In the genomic region with DNA sequence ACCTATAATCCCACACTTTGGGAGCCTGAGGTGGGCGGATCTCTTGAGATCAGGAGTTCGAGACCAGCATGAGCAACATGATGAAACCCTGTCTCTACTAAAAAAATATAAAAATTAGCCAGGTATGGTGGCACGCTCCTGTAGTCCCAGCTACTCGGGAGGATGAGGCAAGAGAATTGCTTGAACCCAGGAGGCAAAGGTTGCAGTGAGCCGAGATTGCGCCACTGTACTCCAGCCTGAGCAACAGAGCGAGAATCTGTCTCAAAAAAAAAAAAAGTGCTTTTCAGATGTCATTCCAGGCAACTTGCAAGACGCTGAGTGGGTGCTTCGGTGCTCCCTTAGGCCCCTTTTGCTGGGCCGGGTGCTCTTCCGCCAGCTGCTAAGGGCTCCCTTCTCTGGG, we compare ENCODE assay signal across 7 cellular contexts. TPM values are rescaled to one million over a fixed set of nuclear protein-coding genes. Genes with fewer than 3 reads are reported as not detected.
"Had no signal": no experiment of that assay in that cellular context is flagged by ENCODE, and none has a peak within 500 bp of the region (broad histone marks: within the 10 kb centered on the region; RNA-seq: fewer than 3 reads in every experiment).

No MANE protein-coding gene starts in this region.

RNA-seq across cellular contexts. Expression of a gene that starts 21.2 kb away (rescaled TPM):
- total RNA-seq: OCI-LY7, PC-3, PC-9, RPMI7951, SJCRH30, SJSA1 had no signal
- polyA plus RNA-seq: SK-N-SH had no signal
